ENCODE assay signal across 13 cellular contexts in genomic region chr20:49696594-49696993, GRCh38. TPM values are rescaled to one million over a fixed set of nuclear protein-coding genes. Genes with fewer than 3 reads are reported as not detected.
DNase-seq lines count a peak whose midpoint lies in the region; ATAC-seq, FAIRE-seq and TF ChIP-seq lines count a peak whose summit lies in the region.
"Had no signal": no experiment of that assay in that cellular context is flagged by ENCODE, and none has a peak within 500 bp of the region (broad histone marks: within the 10 kb centered on the region; RNA-seq: fewer than 3 reads in every experiment).

No MANE protein-coding gene starts in this region.

- H2AFZ ChIP-seq in GM23248, result no peak overlapping the region
- no peak overlapping the region for H2AFZ ChIP-seq in PC-9

- peak; percentile 52 for DNase-seq in GM23248
- peak in 1 of 2 experiments; percentile 82 for DNase-seq in PC-9
- peak; percentile 63 for DNase-seq in dermis blood vessel endothelial cell
- DNase-seq in pancreas, result no peak
- DNase-seq in coronary artery (ENCODE audit: low spot score), result no peak
- DNase-seq: activated CD8-positive, alpha-beta T cell treated with anti-CD3 and anti-CD28 coated beads, Interleukin-2, amount 10 ng/mL, durations not matched to agents 7 days and 5 days; activated naive CD8-positive, alpha-beta T cell treated with anti-CD3 and anti-CD28 coated beads for 36 hours; activated T-cell treated with anti-CD3 and anti-CD28 coated beads, Interleukin-2, amount 50 U/mL, for 48 hours; effector memory CD8-positive, alpha-beta T cell; stimulated activated CD4-positive, alpha-beta T cell treated with anti-CD3 and anti-CD28 coated beads, Interleukin-4, amount 100 ng/mL, for 1 hour had no signal

- in situ Hi-C loops in GM23248 (cut with MboI), result no loop called here

- 8% methylated on average over 2 of the region's 2 CpGs for WGBS in GM23248 (ENCODE audit: low coverage in 1 of 2, low lambda C conversion rate in 2 of 2, missing lambda C conversion rate in 2 of 2), 2 experiments
- WGBS in pancreas, 2 donors, result 14 to 17% methylated on average over 2 of the region's 2 CpGs

- H3K4me1 ChIP-seq in GM23248 (ENCODE audit: insufficient read depth) (peaks cover 54% of the 10 kb centered on the region), PC-9 (replicated peaks; ENCODE audit: insufficient read depth) (peaks cover 100% of the 10 kb centered on the region), pancreas (peaks cover 36 to 78% (median 46%) of the 10 kb centered on the region in 3 donors)

- H3K79me2 ChIP-seq in GM23248 (ENCODE audit: insufficient read depth) (peaks cover 97% of the 10 kb centered on the region), PC-9 (ENCODE audit: low read depth) (peaks cover 100% of the 10 kb centered on the region)

- no peaks in the 10 kb centered on the region for H3K9me3 ChIP-seq in GM23248 (ENCODE audit: low read depth)
- no peaks in the 10 kb centered on the region for H3K9me3 ChIP-seq in PC-9 (ENCODE audit: insufficient read depth, low read depth)
- H3K9me3 ChIP-seq in pancreas, result no peaks in the 10 kb centered on the region
- H3K9me3 ChIP-seq: Peyer's patch had no signal

- ATAC-seq in pancreas, result peak in 1 of 4 donors; percentile 6
- no peak for ATAC-seq in GM21390 (IDR thresholded peaks at IDR 0.05; ENCODE audit: unreplicated experiment)
- ATAC-seq in HG02642 (IDR thresholded peaks at IDR 0.05; ENCODE audit: poor library complexity, unreplicated experiment), result no peak
- ATAC-seq: activated CD8-positive, alpha-beta T cell treated with anti-CD3 and anti-CD28 coated beads, Interleukin-2, amount 10 ng/mL, durations not matched to agents 7 days and 5 days; effector memory CD8-positive, alpha-beta T cell had no signal

- intact Hi-C loops in PC-9 (cut with micrococcal nuclease; ENCODE audit: unreplicated experiment), result no loop called here
- intact Hi-C loops in pancreas (cut with DNase I), result no loop called here

- no peak for FAIRE-seq in pancreas (lab: Jason Lieb, UNC)

- TF ChIP-seq CTCF in PC-9 (conservative IDR thresholded peaks at IDR 0.05) (no peak), pancreas (IDR thresholded peaks at IDR 0.05) (no peak), coronary artery (IDR thresholded peaks at IDR 0.05) (no peak)

- POLR2A ChIA-PET in PC-9 (lab: Charles Lee; ENCODE audit: unreplicated experiment), result no interaction called here

- no peak overlapping the region for H3K9ac ChIP-seq in GM23248

- H3K27me3 ChIP-seq in GM23248 (replicated peaks; ENCODE audit: insufficient read depth) (no peaks in the 10 kb centered on the region), PC-9 (ENCODE audit: insufficient read depth, low read depth) (no peaks in the 10 kb centered on the region), pancreas (no peaks in the 10 kb centered on the region)
- H3K27me3 ChIP-seq: Peyer's patch had no signal

- H4K20me1 ChIP-seq in GM23248 (ENCODE audit: insufficient read depth) (peaks cover 19% of the 10 kb centered on the region), PC-9 (ENCODE audit: insufficient read depth) (peaks cover 10% of the 10 kb centered on the region; the same call in 1 of the 2 replicates)

- H3K9me2 ChIP-seq in GM23248 (ENCODE audit: insufficient read depth) (no peaks in the 10 kb centered on the region), PC-9 (ENCODE audit: insufficient read depth) (no peaks in the 10 kb centered on the region)

- H3F3A ChIP-seq in GM23248 (ENCODE audit: insufficient read depth) (peaks cover 35% of the 10 kb centered on the region), PC-9 (ENCODE audit: insufficient read depth, low read depth) (peaks cover 94% of the 10 kb centered on the region)

- H3K36me3 ChIP-seq in GM23248 (ENCODE audit: low read depth), result no peaks in the 10 kb centered on the region
- H3K36me3 ChIP-seq in PC-9 (ENCODE audit: low read depth), result peaks cover 49% of the 10 kb centered on the region
- H3K36me3 ChIP-seq in pancreas, result no peaks in the 10 kb centered on the region
- H3K36me3 ChIP-seq: Peyer's patch had no signal

- H3K4me3 ChIP-seq in GM23248, result no peak overlapping the region
- H3K4me3 ChIP-seq in PC-9, result peak overlapping the region; percentile 32
- no peak overlapping the region for H3K4me3 ChIP-seq in pancreas
- H3K4me3 ChIP-seq in coronary artery, result no peak overlapping the region
- H3K4me3 ChIP-seq: Peyer's patch had no signal

- no peak overlapping the region for H3K27ac ChIP-seq in GM23248
- peak overlapping the region; percentile 99 for H3K27ac ChIP-seq in PC-9
- H3K27ac ChIP-seq in pancreas, result peak overlapping the region in 3 of 4 donors; percentile 38 to 81 (median 81)
- H3K27ac ChIP-seq in coronary artery, result no peak overlapping the region

- H3K4me2 ChIP-seq in GM23248 (ENCODE audit: unreplicated experiment) (peak overlapping the region; percentile 46), PC-9 (peak overlapping the region; percentile 73)

- CTCF ChIA-PET in PC-9 (lab: Charles Lee), result interaction anchor here (0.6 kb wide), 4 partner anchors 308 to 1014 kb away, joined by 3 to 9 read pairs (median 5); no protein-coding TSS in a partner anchor

- BruUV-seq in PC-9 (replicated peaks; lab: Mats Ljungman, UMichigan), result no TSS peak

RNA-seq across cellular contexts. Expression of gene B4GALT5, which starts 17.1 kb away (rescaled TPM):
- 15.9 and 16.9 TPM in 2 replicates for total RNA-seq in GM23248 (2014; rRNA removed; shearing (Covaris generic))
- 4.2 and 4.5 TPM in 2 replicates for polyA plus RNA-seq in GM23248 (2016; fragmentation: Nextera tagmentation; extraction: Ambion mirVana)
- 61.7 and 63.1 TPM in 2 replicates for total RNA-seq in PC-9 (2021)
- 63.3 and 65.1 TPM in 2 replicates for total RNA-seq in dermis blood vessel endothelial cell
- 10 to 100 TPM in 3 of 6 donors, 1 to 10 TPM in 3; 7.4 to 28.2 (median 9.6) TPM for total RNA-seq in pancreas
- polyA plus RNA-seq in pancreas, result 1 to 10 TPM; 5.1 to 7.7 TPM

Comparison
In these comparisons a context has a peak if more than half of its experiments do, and no peak if none do; other contexts are left out.
1. DNase-seq: peak in GM23248 (single experiment) and dermis blood vessel endothelial cell (single experiment); none in pancreas (0 of 6) and coronary artery (single experiment).
2. H3K27ac ChIP-seq: peak in PC-9 (single experiment) and pancreas (3 of 4); none in GM23248 (single experiment) and coronary artery (0 of 2).